ENCODE assay signal across 15 cellular contexts in genomic region chr7:4066626-4067475, GRCh38.
DNase-seq lines count a peak whose midpoint lies in the region; ATAC-seq and TF ChIP-seq lines count a peak whose summit lies in the region.
"Had no signal": no experiment of that assay in that cellular context is flagged by ENCODE, and none has a peak within 500 bp of the region (broad histone marks: within the 10 kb centered on the region; RNA-seq: fewer than 3 reads in every experiment).

No MANE protein-coding gene starts in this region.

- DNase-seq in Panc1 (ENCODE audit: low read depth, low spot score) (no peak), coronary artery (ENCODE audit: low spot score) (peak; percentile 28), mucosa of gallbladder (ENCODE audit: low spot score) (peak; percentile 3), spleen (no peak), LoVo (ENCODE audit: low spot score) (no peak), anterior cingulate cortex (lab: John Stamatoyannopoulos, UW) (no peak)
- DNase-seq: COR-L47, MM.1S, NCI-H1105 treated with DMSO at 0.1 percent for 48 hours, NCI-H187 treated with DMSO at 0.1 percent for 48 hours, NCI-H446, NCI-H69, SIG-M5 had no signal

- 79 to 89% (median 86%) methylated on average over 21 of the region's 21 CpGs for WGBS in spleen, 5 donors

- H3K27ac ChIP-seq in Panc1 (ENCODE audit: low read length), result no peak overlapping the region
- no peak overlapping the region for H3K27ac ChIP-seq in coronary artery
- H3K27ac ChIP-seq in spleen, result peak overlapping the region in 7 of 8 donors; percentile 6 to 87 (median 77)
- H3K27ac ChIP-seq: KMS-11 had no signal

- intact Hi-C loops in Panc1 (cut with micrococcal nuclease; ENCODE audit: unreplicated experiment), result no loop called here
- intact Hi-C loops in spleen (cut with DNase I; ENCODE audit: low total_unique reads), result no loop called here

- in situ Hi-C loops in Panc1 (cut with HindIII; ENCODE audit: low pct_unique_long_range_greater_than_20kb, low sequenced_read_pairs), result no loop called here

- no peaks in the 10 kb centered on the region for H3K9me3 ChIP-seq in Panc1 (ENCODE audit: control insufficient read depth, insufficient read depth, low read depth, low read length)
- H3K9me3 ChIP-seq in spleen, result no peaks in the 10 kb centered on the region

- H3K36me3 ChIP-seq in Panc1 (ENCODE audit: control insufficient read depth, insufficient read depth, low read length) (no peaks in the 10 kb centered on the region), spleen (no peaks in the 10 kb centered on the region)

- TF ChIP-seq CTCF in Panc1 (IDR thresholded peaks at IDR 0.05) (no peak), coronary artery (IDR thresholded peaks at IDR 0.05) (no peak), spleen (IDR thresholded peaks at IDR 0.05 in 8 of 11, conservative IDR thresholded peaks at IDR 0.05 in 3 of 11) (no peak)

- H3K4me3 ChIP-seq in Panc1 (ENCODE audit: low read depth in 2 of 2, low read length in 2 of 2) (no peak overlapping the region), coronary artery (no peak overlapping the region), spleen (no peak overlapping the region)

- H3K27me3 ChIP-seq in Panc1 (ENCODE audit: control insufficient read depth, insufficient read depth, low read length) (no peaks in the 10 kb centered on the region), spleen (replicated peaks in 1 of 7) (no peaks in the 10 kb centered on the region)

- CTCF ChIA-PET in Panc1 (lab: Charles Lee), result no interaction called here

- TF ChIP-seq POLR2A in spleen (IDR thresholded peaks at IDR 0.05), result no peak

- POLR2A ChIA-PET in Panc1 (lab: Charles Lee), result no interaction called here

- H3K4me1 ChIP-seq in Panc1 (ENCODE audit: control insufficient read depth, insufficient read depth, low read length) (no peaks in the 10 kb centered on the region), spleen (peaks cover 0 to 41% (median 17%) of the 10 kb centered on the region in 6 donors)

- ATAC-seq in Panc1, result peak; percentile 56; the same call in 1 of the 2 replicates
- no peak for ATAC-seq in HG03460 (IDR thresholded peaks at IDR 0.05; ENCODE audit: unreplicated experiment)

- no TSS peak for BruUV-seq in Panc1 (replicated peaks; lab: Mats Ljungman, UMichigan)

Comparison
In these comparisons a context has a peak if more than half of its experiments do, and no peak if none do; other contexts are left out.
1. DNase-seq: peak in coronary artery (single experiment) and mucosa of gallbladder (single experiment); none in Panc1 (single experiment), spleen (single experiment), LoVo (single experiment) and anterior cingulate cortex (0 of 58).
2. H3K27ac ChIP-seq: peak in spleen (7 of 8); none in Panc1 (single experiment) and coronary artery (0 of 2).